Comparison of ENCODE assay signal across 8 cellular contexts in genomic region chr13:42041017-42041683, GRCh38. TPM values are rescaled to one million over a fixed set of nuclear protein-coding genes. Genes with fewer than 3 reads are reported as not detected.
DNase-seq lines count a peak whose midpoint lies in the region; ATAC-seq and TF ChIP-seq lines count a peak whose summit lies in the region.

No MANE protein-coding gene starts in this region.

- H3K36me3 ChIP-seq in SJSA1 (peaks cover 8% of the 10 kb centered on the region; the same call in 1 of the 2 replicates), iPS DF 6.9 (ENCODE audit: control insufficient read depth, insufficient read depth, low read length) (no peaks in the 10 kb centered on the region)

- TF ChIP-seq CTCF in astrocyte of the spinal cord (IDR thresholded peaks at IDR 0.05; ENCODE audit: low read depth, low read length), result no peak

- intact Hi-C loops in sciatic nerve (cut with DNase I), result no loop called here

- peak overlapping the region; percentile 87 for H3K4me3 ChIP-seq in SJSA1
- peak overlapping the region; percentile 92 for H3K4me3 ChIP-seq in astrocyte of the spinal cord (ENCODE audit: low read depth, low read length)
- peak overlapping the region; percentile 88 for H3K4me3 ChIP-seq in iPS DF 6.9 (ENCODE audit: low read length)

- peak overlapping the region; percentile 27 for H3K27ac ChIP-seq in SJSA1
- H3K27ac ChIP-seq in iPS DF 6.9 (ENCODE audit: low read length), result no peak overlapping the region

- H3K4me1 ChIP-seq in SJSA1 (replicated peaks) (peaks cover 17% of the 10 kb centered on the region), iPS DF 6.9 (ENCODE audit: control insufficient read depth, insufficient read depth, low read length) (no peaks in the 10 kb centered on the region)

- peak; percentile 72 for DNase-seq in D341Med (ENCODE audit: low spot score)
- peak; percentile 16 for DNase-seq in HS-5 (ENCODE audit: low read depth)
- DNase-seq in SJSA1 (ENCODE audit: low read depth in 1 of 2, low spot score in 2 of 2), result peak; percentile 48 to 56
- peak; percentile 56 for DNase-seq in astrocyte of the spinal cord (ENCODE audit: low read depth, low spot score)
- no peak for DNase-seq in iPS DF 6.9 (ENCODE audit: low read depth, low spot score)
- DNase-seq in sciatic nerve (ENCODE audit: low spot score), result peak; percentile 68
- DNase-seq in COLO829 (ENCODE audit: low spot score), result no peak

- in situ Hi-C loops in astrocyte of the spinal cord (cut with HindIII; ENCODE audit: low sequenced_read_pairs), result no loop called here

- H3K9me3 ChIP-seq in SJSA1 (replicated peaks), result no peaks in the 10 kb centered on the region; the same call in 1 of the 2 replicates
- H3K9me3 ChIP-seq in iPS DF 6.9 (ENCODE audit: control insufficient read depth, insufficient read depth, low read length), result no peaks in the 10 kb centered on the region

- no peaks in the 10 kb centered on the region for H3K27me3 ChIP-seq in SJSA1 (replicated peaks)
- H3K27me3 ChIP-seq in iPS DF 6.9 (ENCODE audit: control insufficient read depth, insufficient read depth, low read length), result peaks cover 13% of the 10 kb centered on the region; the same call in 1 of the 2 replicates

- WGBS in iPS DF 6.9 (ENCODE audit: insufficient coverage, insufficient read length), result no CpG with 5 or more reads among the region's 58 CpGs

- ATAC-seq in GM19438 (IDR thresholded peaks at IDR 0.05; ENCODE audit: low read depth, unreplicated experiment), result peak; percentile 30
- peak; percentile 20 for ATAC-seq in sciatic nerve

RNA-seq across cellular contexts. Expression of gene DGKH, which starts 7.3 kb away (rescaled TPM):
- 5.6 and 11.3 TPM in 2 replicates for total RNA-seq in SJSA1 (2014; rRNA removed; shearing (Covaris generic))
- total RNA-seq in sciatic nerve, result 19.9 TPM

Comparison
In these comparisons a context has a peak if more than half of its experiments do, and no peak if none do; other contexts are left out.
1. DNase-seq: peak in D341Med (single experiment), HS-5 (single experiment), SJSA1 (2 of 2), astrocyte of the spinal cord (single experiment) and sciatic nerve (single experiment); none in iPS DF 6.9 (single experiment) and COLO829 (single experiment).
2. Peak in every context shown above with its lines, with median percentiles within 50 percentile points of each other: H3K4me3 ChIP-seq.